Comparison of ENCODE assay signal across 32 cellular contexts in the genomic region with DNA sequence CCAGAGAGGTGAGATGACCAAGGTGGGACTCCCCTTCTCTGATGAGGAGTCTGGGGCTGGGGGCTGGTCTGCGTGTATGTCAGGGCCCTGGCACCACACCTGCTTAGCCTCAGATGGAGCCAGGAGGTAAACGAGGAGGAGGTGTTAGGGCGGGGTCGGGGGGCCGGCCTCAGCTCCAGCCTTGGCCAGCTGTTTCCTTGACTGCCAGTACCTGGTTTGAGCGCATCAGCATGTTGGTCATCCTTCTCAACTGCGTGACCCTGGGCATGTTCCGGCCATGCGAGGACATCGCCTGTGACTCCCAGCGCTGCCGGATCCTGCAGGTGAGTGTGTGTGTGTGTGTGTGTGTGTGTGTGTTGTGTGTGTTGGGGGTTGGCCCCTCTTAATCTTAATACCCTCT. TPM values are rescaled to one million over a fixed set of nuclear protein-coding genes. Genes with fewer than 3 reads are reported as not detected.
"Had no signal": no experiment of that assay in that cellular context is flagged by ENCODE, and none has a peak within 500 bp of the region (broad histone marks: within the 10 kb centered on the region; RNA-seq: fewer than 3 reads in every experiment).

No MANE protein-coding gene starts in this region.

- H3K4me3 ChIP-seq: ovary, psoas muscle, right lobe of liver, skin epidermis, smooth muscle cell, spleen, stomach, thoracic aorta, thyroid gland, tibial nerve, upper lobe of left lung, vagina had no signal

- H3K9me3 ChIP-seq: ovary, psoas muscle, right lobe of liver, spleen, stomach, thoracic aorta, thyroid gland, tibial nerve, upper lobe of left lung, vagina had no signal

- H3K9me3 Mint-ChIP-seq: naive thymus-derived CD4-positive, alpha-beta T cell; natural killer cell; nephron; stimulated activated memory B cell treated with anti-CD40 and anti-IgM and Interleukin-4, amounts not matched to agents 10 μg/mL and 1 μg/mL and 100 μg/mL, for 72 hours; stimulated activated naive CD8-positive, alpha-beta T cell treated with anti-CD3 and anti-CD28 coated beads, Interleukin-15, Interleukin-2, amounts not matched to agents 100 ng/mL and 50 ng/mL, for 24 hours had no signal

- H3K27me3 ChIP-seq: ovary, right lobe of liver, thyroid gland, vagina had no signal

- DNase-seq: naive thymus-derived CD4-positive, alpha-beta T cell; natural killer cell; occipital lobe; ovary; psoas muscle; right cardiac atrium; right lobe of liver; spleen; stimulated activated CD4-positive, alpha-beta T cell treated with anti-CD3 and anti-CD28 coated beads, Interleukin-12 subunit alpha, Interleukin-12 subunit beta, amount 100 ng/mL, for 4 hours; stimulated activated CD4-positive, alpha-beta T cell treated with anti-CD3 and anti-CD28 coated beads, Interleukin-1b, Interleukin-23, amount 100 ng/mL, for 48 hours; stimulated activated CD4-positive, alpha-beta T cell treated with anti-CD3 and anti-CD28 coated beads, Interleukin-4, amount 100 ng/mL, for 1 hour; stimulated activated CD4-positive, alpha-beta T cell treated with anti-CD3 and anti-CD28 coated beads, Interleukin-4, amount 100 ng/mL, for 4 hours; stimulated activated CD8-positive, alpha-beta memory T cell treated with anti-CD3 and anti-CD28 coated beads, Interleukin-4, amount 100 ng/mL, for 48 hours; stimulated activated naive CD4-positive, alpha-beta T cell; stomach; thyroid gland; trophoblast cell; upper lobe of left lung had no signal

- ATAC-seq: naive thymus-derived CD4-positive, alpha-beta T cell; natural killer cell; right cardiac atrium; right lobe of liver; stimulated activated memory B cell treated with anti-CD40 and anti-IgM and Interleukin-4, amounts not matched to agents 10 μg/mL and 1 μg/mL and 100 μg/mL, for 72 hours had no signal

- H2AFZ ChIP-seq: parathyroid adenoma had no signal

- H3K4me2 ChIP-seq: smooth muscle cell had no signal

- H3K9ac ChIP-seq: parathyroid adenoma had no signal

- H3K27ac ChIP-seq: ovary, parathyroid adenoma, psoas muscle, right lobe of liver, skin epidermis, spleen, stomach, thoracic aorta, thyroid gland, tibial nerve, upper lobe of left lung, vagina had no signal

- H3K4me1 ChIP-seq: parathyroid adenoma, psoas muscle, right lobe of liver had no signal

- H3K36me3 Mint-ChIP-seq: naive thymus-derived CD4-positive, alpha-beta T cell; natural killer cell; stimulated activated memory B cell treated with anti-CD40 and anti-IgM and Interleukin-4, amounts not matched to agents 10 μg/mL and 1 μg/mL and 100 μg/mL, for 72 hours had no signal

- H3K36me3 ChIP-seq: ovary, right lobe of liver, spleen, stomach, thoracic aorta, thyroid gland, tibial nerve, upper lobe of left lung, vagina had no signal

- H3K27ac Mint-ChIP-seq: natural killer cell; progenitor cell of endocrine pancreas; stimulated activated memory B cell treated with anti-CD40 and anti-IgM and Interleukin-4, amounts not matched to agents 10 μg/mL and 1 μg/mL and 100 μg/mL, for 72 hours; stimulated activated naive CD8-positive, alpha-beta T cell treated with anti-CD3 and anti-CD28 coated beads, Interleukin-15, Interleukin-2, amounts not matched to agents 100 ng/mL and 50 ng/mL, for 24 hours had no signal

- H3K79me2 ChIP-seq: parathyroid adenoma had no signal

- H3K4me3 Mint-ChIP-seq: naive thymus-derived CD4-positive, alpha-beta T cell; natural killer cell; stimulated activated memory B cell treated with anti-CD40 and anti-IgM and Interleukin-4, amounts not matched to agents 10 μg/mL and 1 μg/mL and 100 μg/mL, for 72 hours; stimulated activated naive CD8-positive, alpha-beta T cell treated with anti-CD3 and anti-CD28 coated beads, Interleukin-15, Interleukin-2, amounts not matched to agents 100 ng/mL and 50 ng/mL, for 24 hours had no signal

RNA-seq across cellular contexts. Expression of a gene that starts 8.1 kb away (rescaled TPM):
- total RNA-seq: naive thymus-derived CD4-positive, alpha-beta T cell; natural killer cell; right lobe of liver had no signal
- polyA plus RNA-seq: naive thymus-derived CD4-positive, alpha-beta T cell had no signal

RNA-seq across cellular contexts. Expression of a gene that starts 36.1 kb away (rescaled TPM):
- total RNA-seq: naive thymus-derived CD4-positive, alpha-beta T cell; natural killer cell; osteoblast; spleen; subcutaneous adipose tissue; temporal lobe had no signal
- polyA plus RNA-seq: naive thymus-derived CD4-positive, alpha-beta T cell; neural cell had no signal
